ENCODE assay signal across 16 cellular contexts in genomic region chr2:143675006-143675405, GRCh38.
"Had no signal": no experiment of that assay in that cellular context is flagged by ENCODE, and none has a peak within 500 bp of the region (broad histone marks: within the 10 kb centered on the region; RNA-seq: fewer than 3 reads in every experiment).

No MANE protein-coding gene starts in this region.

- ATAC-seq: effector memory CD8-positive, alpha-beta T cell; gastrocnemius medialis; heart right ventricle; naive thymus-derived CD4-positive, alpha-beta T cell; sciatic nerve had no signal

- H3K4me3 Mint-ChIP-seq: dendritic cell treated with granulocyte-macrophage colony-stimulating factor and Interleukin-4, amounts not matched to agents 40 ng/mL and 50 ng/mL, for 4 days; effector memory CD8-positive, alpha-beta T cell; naive thymus-derived CD4-positive, alpha-beta T cell; neural crest cell; stimulated activated naive B cell treated with anti-CD40 and anti-IgM and Interleukin-4, amounts not matched to agents 10 μg/mL and 1 μg/mL and 100 μg/mL, for 72 hours had no signal

- H3K27ac Mint-ChIP-seq: dendritic cell treated with granulocyte-macrophage colony-stimulating factor and Interleukin-4, amounts not matched to agents 40 ng/mL and 50 ng/mL, for 4 days; effector memory CD8-positive, alpha-beta T cell; naive thymus-derived CD4-positive, alpha-beta T cell; stimulated activated naive B cell treated with anti-CD40 and anti-IgM and Interleukin-4, amounts not matched to agents 10 μg/mL and 1 μg/mL and 100 μg/mL, for 72 hours had no signal

- H3K27me3 Mint-ChIP-seq: dendritic cell treated with granulocyte-macrophage colony-stimulating factor and Interleukin-4, amounts not matched to agents 40 ng/mL and 50 ng/mL, for 4 days; effector memory CD8-positive, alpha-beta T cell; naive thymus-derived CD4-positive, alpha-beta T cell; stimulated activated naive B cell treated with anti-CD40 and anti-IgM and Interleukin-4, amounts not matched to agents 10 μg/mL and 1 μg/mL and 100 μg/mL, for 72 hours had no signal

- H3K9me3 Mint-ChIP-seq: effector memory CD8-positive, alpha-beta T cell had no signal

- DNase-seq: effector memory CD8-positive, alpha-beta T cell; gastrocnemius medialis; heart right ventricle; hypothalamus; kidney glomerular epithelial cell; naive thymus-derived CD4-positive, alpha-beta T cell; posterior cingulate gyrus; spleen; stimulated activated CD4-positive, alpha-beta T cell treated with anti-CD3 and anti-CD28 coated beads, Interleukin-15, amount 100 ng/mL, for 24 hours; stimulated activated CD4-positive, alpha-beta T cell treated with anti-CD3 and anti-CD28 coated beads, Interleukin-1b, Interleukin-23, amount 100 ng/mL, for 48 hours; stimulated activated CD4-positive, alpha-beta T cell treated with anti-CD3 and anti-CD28 coated beads, Interleukin-4, amount 100 ng/mL, for 24 hours; stimulated activated naive B cell treated with anti-CD40 and anti-IgM and Interleukin-4, amounts not matched to agents 10 μg/mL and 1 μg/mL and 100 μg/mL, for 72 hours; trophoblast cell had no signal
